1 cellular context compared by ENCODE assay signal in genomic region chr11:66282468-66283455, GRCh38.
TF ChIP-seq lines count a peak whose summit lies in the region.

No MANE protein-coding gene starts in this region.

TF ChIP-seq in HepG2, 621 proteins besides CTCF, POLR2A, EP300 and RAD21 (continued from another document and continues in another):
- no peak for TF ChIP-seq ZNF644 (CRISPR knock-in tag; IDR thresholded peaks at IDR 0.05; ENCODE audit: low read depth)
- no peak for TF ChIP-seq ZNF512 (CRISPR knock-in tag; IDR thresholded peaks at IDR 0.05)
- TF ChIP-seq HOXA3 (CRISPR knock-in tag; IDR thresholded peaks at IDR 0.05): no peak; the same call in 1 of the 2 replicates
- TF ChIP-seq MBD4 (IDR thresholded peaks at IDR 0.05; ENCODE audit: borderline replicate concordance, low read length): no peak
- TF ChIP-seq ZNF652 (CRISPR knock-in tag; IDR thresholded peaks at IDR 0.05; ENCODE audit: borderline replicate concordance, low read depth): no peak; the same call in 1 of the 2 replicates
- no peak; the same call in 1 of the 2 replicates for TF ChIP-seq ZNF230 (CRISPR knock-in tag; IDR thresholded peaks at IDR 0.05)
- TF ChIP-seq TFE3 (CRISPR knock-in tag; IDR thresholded peaks at IDR 0.05): no peak
- no peak for TF ChIP-seq PTBP1 (IDR thresholded peaks at IDR 0.05; ENCODE audit: low read depth, low read length, poor library complexity, severe bottlenecking)
- TF ChIP-seq CBX2 (IDR thresholded peaks at IDR 0.05; ENCODE audit: low read depth, low read length): no peak
- no peak for TF ChIP-seq CBX2 (CRISPR knock-in tag; IDR thresholded peaks at IDR 0.05; ENCODE audit: low read depth)
- TF ChIP-seq CENPX (CRISPR knock-in tag; IDR thresholded peaks at IDR 0.05): no peak
- TF ChIP-seq ZNF598 (CRISPR knock-in tag; IDR thresholded peaks at IDR 0.05; ENCODE audit: borderline replicate concordance): no peak
- TF ChIP-seq ZNF841 (CRISPR knock-in tag; IDR thresholded peaks at IDR 0.05; ENCODE audit: borderline replicate concordance): no peak
- TF ChIP-seq ZNF225 (CRISPR knock-in tag; IDR thresholded peaks at IDR 0.05): no peak
- peak; percentile 71; the same call in 1 of the 2 replicates for TF ChIP-seq ATF2 (CRISPR knock-in tag; IDR thresholded peaks at IDR 0.05)
- TF ChIP-seq ZNF589 (CRISPR knock-in tag; conservative IDR thresholded peaks at IDR 0.05): no peak
- no peak for TF ChIP-seq ATM (IDR thresholded peaks at IDR 0.05; ENCODE audit: borderline replicate concordance)
- TF ChIP-seq ZFP62 (CRISPR knock-in tag; IDR thresholded peaks at IDR 0.05): no peak
- no peak for TF ChIP-seq ZBTB20 (CRISPR knock-in tag; IDR thresholded peaks at IDR 0.05; ENCODE audit: borderline replicate concordance, low read depth)
- TF ChIP-seq ZNF431 (CRISPR knock-in tag; IDR thresholded peaks at IDR 0.05; ENCODE audit: borderline replicate concordance, low read depth): no peak
- TF ChIP-seq E2F2 (CRISPR knock-in tag; IDR thresholded peaks at IDR 0.05; ENCODE audit: borderline replicate concordance): no peak
- no peak for TF ChIP-seq ZNF317 (CRISPR knock-in tag; IDR thresholded peaks at IDR 0.05)
- no peak for TF ChIP-seq ZNF10 (CRISPR knock-in tag; IDR thresholded peaks at IDR 0.05; ENCODE audit: borderline replicate concordance, low read depth)
- no peak for TF ChIP-seq HIVEP1 (CRISPR knock-in tag; IDR thresholded peaks at IDR 0.05)
- no peak; the same call in 1 of the 2 replicates for TF ChIP-seq REPIN1 (CRISPR knock-in tag; IDR thresholded peaks at IDR 0.05; ENCODE audit: borderline replicate concordance, low read depth)
- peak; percentile 56; the same call in 1 of the 2 replicates for TF ChIP-seq IRF9 (CRISPR knock-in tag; IDR thresholded peaks at IDR 0.05; ENCODE audit: borderline replicate concordance)
- peak; percentile 96 for TF ChIP-seq SAP130 (CRISPR knock-in tag; IDR thresholded peaks at IDR 0.05; ENCODE audit: low read depth)
- no peak for TF ChIP-seq ARID3A (IDR thresholded peaks at IDR 0.05; ENCODE audit: low read depth, low read length)
- TF ChIP-seq SP1 (IDR thresholded peaks at IDR 0.05): no peak
- no peak for TF ChIP-seq SP1 (CRISPR knock-in tag; IDR thresholded peaks at IDR 0.05)
- TF ChIP-seq ZNF550 (CRISPR knock-in tag; IDR thresholded peaks at IDR 0.05; ENCODE audit: borderline replicate concordance): no peak
- TF ChIP-seq SP2 (CRISPR knock-in tag; IDR thresholded peaks at IDR 0.05): no peak
- TF ChIP-seq ZNF816 (CRISPR knock-in tag; IDR thresholded peaks at IDR 0.05; ENCODE audit: borderline replicate concordance): no peak
- no peak for TF ChIP-seq ZNF639 (CRISPR knock-in tag; conservative IDR thresholded peaks at IDR 0.05)
- TF ChIP-seq HNF4G (IDR thresholded peaks at IDR 0.05; ENCODE audit: borderline replicate concordance, low read depth, low read length): no peak; the same call in 1 of the 2 replicates
- no peak; the same call in 1 of the 2 replicates for TF ChIP-seq HNF4G (CRISPR knock-in tag; IDR thresholded peaks at IDR 0.05; ENCODE audit: borderline replicate concordance, low read depth)
- no peak for TF ChIP-seq NFATC3 (CRISPR knock-in tag; IDR thresholded peaks at IDR 0.05)
- TF ChIP-seq ATF5 (CRISPR knock-in tag; IDR thresholded peaks at IDR 0.05; ENCODE audit: low read depth): no peak
- TF ChIP-seq PLRG1 (conservative IDR thresholded peaks at IDR 0.05): no peak
- peak; percentile 74 for TF ChIP-seq TEAD3 (CRISPR knock-in tag; optimal IDR thresholded peaks at IDR 0.05; ENCODE audit: borderline replicate concordance)
- no peak for TF ChIP-seq DDIT3 (CRISPR knock-in tag; IDR thresholded peaks at IDR 0.05)
- no peak for TF ChIP-seq SOX5 (CRISPR knock-in tag; IDR thresholded peaks at IDR 0.05; ENCODE audit: borderline replicate concordance)
- no peak for TF ChIP-seq ZNF720 (CRISPR knock-in tag; IDR thresholded peaks at IDR 0.05)
- 0 out of 2 replicates have a peak, but pooled peaks have one; percentile 13 for TF ChIP-seq HOMEZ (CRISPR knock-in tag; IDR thresholded peaks at IDR 0.05; ENCODE audit: low read depth)
- no peak for TF ChIP-seq SIX4 (CRISPR knock-in tag; IDR thresholded peaks at IDR 0.05)
- TF ChIP-seq ELF1 (CRISPR knock-in tag; IDR thresholded peaks at IDR 0.05): no peak
- no peak for TF ChIP-seq ZMYM4 (CRISPR knock-in tag; IDR thresholded peaks at IDR 0.05)
- TF ChIP-seq NONO (IDR thresholded peaks at IDR 0.05): no peak
- TF ChIP-seq NONO (CRISPR knock-in tag; conservative IDR thresholded peaks at IDR 0.05): peak; percentile 82
- peak; percentile 77 for TF ChIP-seq CBFB (CRISPR knock-in tag; IDR thresholded peaks at IDR 0.05)
- no peak for TF ChIP-seq ZNF576 (CRISPR knock-in tag; IDR thresholded peaks at IDR 0.05)
- peak; percentile 91 for TF ChIP-seq HDAC1 (CRISPR knock-in tag; IDR thresholded peaks at IDR 0.05)
- TF ChIP-seq ZMYM2 (CRISPR knock-in tag; IDR thresholded peaks at IDR 0.05): no peak
- TF ChIP-seq U2AF2 (IDR thresholded peaks at IDR 0.05; ENCODE audit: low read depth, low read length): peak; percentile 99
- peak; percentile 60 for TF ChIP-seq STAG1 (CRISPR knock-in tag; IDR thresholded peaks at IDR 0.05)
- TF ChIP-seq BORCS8-MEF2B (CRISPR knock-in tag; IDR thresholded peaks at IDR 0.05): peak; percentile 66
- 0 out of 2 replicates have a peak, but pooled peaks have one; percentile 39 for TF ChIP-seq BRF2 (CRISPR knock-in tag; IDR thresholded peaks at IDR 0.05)
- TF ChIP-seq ZNF263 (CRISPR knock-in tag; IDR thresholded peaks at IDR 0.05): no peak
- TF ChIP-seq THAP7 (CRISPR knock-in tag; IDR thresholded peaks at IDR 0.05): no peak
